In the genomic region with DNA sequence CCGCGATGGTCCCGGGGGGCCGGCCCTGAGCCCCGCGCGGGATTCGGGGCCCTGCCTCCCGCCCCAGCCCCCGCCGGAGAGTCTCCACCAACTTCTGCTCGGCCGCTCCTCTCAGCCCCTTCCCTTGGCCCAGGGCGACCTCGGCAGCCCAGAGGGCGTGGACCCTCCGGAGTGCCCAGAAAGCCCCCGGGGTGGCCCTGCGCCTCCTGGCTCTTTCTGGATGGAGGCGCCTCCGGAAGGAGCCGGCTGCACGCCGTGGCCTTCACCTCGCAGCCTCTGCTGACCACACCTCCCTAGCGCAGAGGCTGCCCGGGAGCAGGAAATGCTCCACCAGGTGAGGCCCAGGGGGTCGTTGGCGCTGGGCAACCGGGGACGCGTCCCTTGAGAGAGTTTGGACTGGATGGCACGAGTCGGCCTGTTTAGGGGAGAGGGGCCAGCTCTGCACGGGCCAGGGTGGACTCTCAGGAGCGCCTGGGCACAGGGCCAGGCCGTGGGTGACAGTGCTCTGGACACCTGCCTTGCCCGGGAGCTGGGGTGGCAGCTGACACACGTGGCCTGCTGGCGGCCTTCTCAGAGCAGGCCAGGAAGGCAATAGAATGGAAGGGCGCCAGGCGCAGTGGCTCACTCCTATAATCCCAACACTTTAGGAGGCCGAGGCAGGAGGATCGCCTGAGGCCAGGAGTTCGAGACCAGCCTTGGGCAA, we compare ENCODE assay signal across 8 cellular contexts. TPM values are rescaled to one million over a fixed set of nuclear protein-coding genes. Genes with fewer than 3 reads are reported as not detected.
DNase-seq lines count a peak whose midpoint lies in the region; ATAC-seq and TF ChIP-seq lines count a peak whose summit lies in the region.

No MANE protein-coding gene starts in this region.

- H3K4me3 ChIP-seq in right lobe of liver = peak overlapping the region; percentile 33 to 46 (median 38)
- H3K4me3 ChIP-seq in thoracic aorta = peak overlapping the region; percentile 69

- H3K27ac ChIP-seq in right lobe of liver (no peak overlapping the region), thoracic aorta (no peak overlapping the region)

- H3K27me3 ChIP-seq in right lobe of liver (peaks cover 0 to 6% of the 10 kb centered on the region in 2 donors), thoracic aorta (replicated peaks; ENCODE audit: insufficient read depth) (no peaks in the 10 kb centered on the region)

- ATAC-seq in Right ventricle myocardium inferior (peak; percentile 13), right lobe of liver (peak in 3 of 4 donors; percentile 37 to 51 (median 42)), thoracic aorta (ENCODE audit: insufficient number of reproducible peaks, low FRiP score, low read depth) (no peak), GM18907 (IDR thresholded peaks at IDR 0.05; ENCODE audit: unreplicated experiment) (no peak), GM19467 (IDR thresholded peaks at IDR 0.05; ENCODE audit: unreplicated experiment) (no peak)

- H3K9me3 Mint-ChIP-seq in brain = no peaks in the 10 kb centered on the region

- H3K36me3 ChIP-seq in right lobe of liver = no peaks in the 10 kb centered on the region
- H3K36me3 ChIP-seq in thoracic aorta = no peaks in the 10 kb centered on the region

- H3K4me1 Mint-ChIP-seq in brain = peaks cover 19% of the 10 kb centered on the region

- no peak for TF ChIP-seq POLR2A in right lobe of liver (IDR thresholded peaks at IDR 0.05)

- H3K9me3 ChIP-seq in right lobe of liver = no peaks in the 10 kb centered on the region
- no peaks in the 10 kb centered on the region for H3K9me3 ChIP-seq in thoracic aorta

- no peaks in the 10 kb centered on the region for H3K4me1 ChIP-seq in right lobe of liver
- H3K4me1 ChIP-seq in thoracic aorta (ENCODE audit: control insufficient read depth in 1 of 2, low read depth in 2 of 2) = peaks cover 4 to 20% of the 10 kb centered on the region in 2 donors

- peaks cover 18% of the 10 kb centered on the region for H3K36me3 Mint-ChIP-seq in brain

- peak overlapping the region; percentile 70 to 81 (median 77) for H3K4me3 Mint-ChIP-seq in brain

- WGBS in right lobe of liver (ENCODE audit: insufficient coverage, low coverage, low lambda C conversion rate, missing lambda C conversion rate) = 63% methylated on average over 6 of the region's 45 CpGs

- TF ChIP-seq CTCF in brain (conservative IDR thresholded peaks at IDR 0.05) = no peak
- TF ChIP-seq CTCF in right lobe of liver (IDR thresholded peaks at IDR 0.05) = no peak
- TF ChIP-seq CTCF in thoracic aorta (IDR thresholded peaks at IDR 0.05) = no peak

- peak overlapping the region in 2 of 5 experiments; percentile 19 to 69 for H3K27ac Mint-ChIP-seq in brain

- DNase-seq in Right ventricle myocardium inferior (ENCODE audit: missing footprints) (no peak), cardiac septum (ENCODE audit: low spot score) (no peak), right lobe of liver (peak in 1 of 3 donors; percentile 26), thoracic aorta (ENCODE audit: low spot score) (no peak), COLO829 (ENCODE audit: low spot score) (no peak)

- peaks cover 12% of the 10 kb centered on the region for H3K27me3 Mint-ChIP-seq in brain

- intact Hi-C loops in Right ventricle myocardium inferior (cut with DNase I) (no loop called here), cardiac septum (cut with DNase I) (no loop called here), right lobe of liver (cut with DNase I) (no loop called here)

RNA-seq across cellular contexts. Expression of gene ZNF853, which starts 0.6 kb away (rescaled TPM):
- total RNA-seq in Right ventricle myocardium inferior (10.3 TPM), cardiac septum (14.2 TPM), right lobe of liver (under 1 TPM; 0.20 to 0.98 (median 0.37) TPM), thoracic aorta (10 to 100 TPM; 12.7 to 31.4 TPM)
- 19.3 TPM for polyA plus RNA-seq in brain (ENCODE audit: insufficient read depth, low read depth, low replicate concordance)

RNA-seq across cellular contexts. Expression of gene ZNF316, which starts 21.1 kb away (rescaled TPM):
- total RNA-seq in Right ventricle myocardium inferior (16.5 TPM), cardiac septum (21.2 TPM), right lobe of liver (10 to 100 TPM in 4 of 6 experiments, 1 to 10 TPM in 2; 9.5 to 25.1 (median 15.2) TPM), thoracic aorta (10 to 100 TPM; 54.4 to 64.6 TPM)
- 22.0 TPM for polyA plus RNA-seq in brain (ENCODE audit: insufficient read depth, low read depth, low replicate concordance)

RNA-seq across cellular contexts. Expression of gene INTS15, which starts 26.2 kb away (rescaled TPM):
- 15.9 TPM for total RNA-seq in Right ventricle myocardium inferior
- total RNA-seq in cardiac septum = 13.6 TPM
- polyA plus RNA-seq in brain (ENCODE audit: insufficient read depth, low read depth, low replicate concordance) = 37.9 TPM
- 10 to 100 TPM; 10.2 to 16.6 (median 14.0) TPM for total RNA-seq in right lobe of liver
- 10 to 100 TPM; 37.2 to 45.4 TPM for total RNA-seq in thoracic aorta

RNA-seq across cellular contexts. Expression of gene ZDHHC4, which starts 38.8 kb away (rescaled TPM):
- 39.3 TPM for total RNA-seq in Right ventricle myocardium inferior
- total RNA-seq in cardiac septum = 34.3 TPM
- polyA plus RNA-seq in brain (ENCODE audit: insufficient read depth, low read depth, low replicate concordance) = 101 TPM
- 10 to 100 TPM; 27.9 to 48.5 (median 36.9) TPM for total RNA-seq in right lobe of liver
- 100 to 1,000 TPM in 1 of 2 donors, 10 to 100 TPM in 1; 35.3 to 101 TPM for total RNA-seq in thoracic aorta

Comparison
In these comparisons a context has a peak if more than half of its experiments do, and no peak if none do; other contexts are left out.
1. ATAC-seq: peak in Right ventricle myocardium inferior (single experiment) and right lobe of liver (3 of 4); none in thoracic aorta (single experiment), GM18907 (single experiment) and GM19467 (single experiment).